17 cellular contexts compared by ENCODE assay signal in genomic region chr3:38644662-38645053, GRCh38. TPM values are rescaled to one million over a fixed set of nuclear protein-coding genes. Genes with fewer than 3 reads are reported as not detected.
"Had no signal": no experiment of that assay in that cellular context is flagged by ENCODE, and none has a peak within 500 bp of the region (broad histone marks: within the 10 kb centered on the region; RNA-seq: fewer than 3 reads in every experiment).

No MANE protein-coding gene starts in this region.

- DNase-seq: activated CD8-positive, alpha-beta T cell treated with anti-CD3 and anti-CD28 coated beads for 36 hours; activated T-cell treated with anti-CD3 and anti-CD28 coated beads for 4 hours; amygdala; dermis blood vessel endothelial cell; immature natural killer cell; occipital lobe; small intestine; T-helper 1 cell had no signal

- H3K36me3 ChIP-seq: tibial artery had no signal

- FAIRE-seq: small intestine had no signal

- H3K27ac Mint-ChIP-seq: activated CD8-positive, alpha-beta T cell treated with anti-CD3 and anti-CD28 coated beads for 36 hours; activated naive CD4-positive, alpha-beta T cell treated with anti-CD3 and anti-CD28 coated beads, Interleukin-2, amount 50 U/mL, for 24 hours; activated T-helper 17 cell treated with anti-CD3 and anti-CD28 coated beads, Interleukin-2, amount 50 U/mL, for 72 hours; brain; immature natural killer cell; memory B cell; nephron; stimulated activated effector memory CD8-positive, alpha-beta T cell treated with anti-CD3 and anti-CD28 coated beads, Interleukin-12 subunit alpha, Interleukin-12 subunit beta, amount 100 ng/mL, for 72 hours had no signal

- H3K9me3 ChIP-seq: tibial artery had no signal

- H3K9me3 Mint-ChIP-seq: activated CD8-positive, alpha-beta T cell treated with anti-CD3 and anti-CD28 coated beads for 36 hours; activated naive CD4-positive, alpha-beta T cell treated with anti-CD3 and anti-CD28 coated beads, Interleukin-2, amount 50 U/mL, for 24 hours; activated T-helper 17 cell treated with anti-CD3 and anti-CD28 coated beads, Interleukin-2, amount 50 U/mL, for 72 hours; immature natural killer cell; memory B cell; nephron; stimulated activated effector memory CD8-positive, alpha-beta T cell treated with anti-CD3 and anti-CD28 coated beads, Interleukin-12 subunit alpha, Interleukin-12 subunit beta, amount 100 ng/mL, for 72 hours had no signal

- ATAC-seq: activated CD8-positive, alpha-beta T cell treated with anti-CD3 and anti-CD28 coated beads for 36 hours; activated T-helper 17 cell treated with anti-CD3 and anti-CD28 coated beads, Interleukin-2, amount 50 U/mL, for 72 hours; left lobe of liver; stimulated activated effector memory CD8-positive, alpha-beta T cell treated with anti-CD3 and anti-CD28 coated beads, Interleukin-12 subunit alpha, Interleukin-12 subunit beta, amount 100 ng/mL, for 72 hours had no signal

- H3K4me1 Mint-ChIP-seq: activated T-helper 17 cell treated with anti-CD3 and anti-CD28 coated beads, Interleukin-2, amount 50 U/mL, for 72 hours had no signal

- H3K4me3 Mint-ChIP-seq: activated CD8-positive, alpha-beta T cell treated with anti-CD3 and anti-CD28 coated beads for 36 hours; activated naive CD4-positive, alpha-beta T cell treated with anti-CD3 and anti-CD28 coated beads, Interleukin-2, amount 50 U/mL, for 24 hours; activated T-helper 17 cell treated with anti-CD3 and anti-CD28 coated beads, Interleukin-2, amount 50 U/mL, for 72 hours; brain; immature natural killer cell; memory B cell; nephron; stimulated activated effector memory CD8-positive, alpha-beta T cell treated with anti-CD3 and anti-CD28 coated beads, Interleukin-12 subunit alpha, Interleukin-12 subunit beta, amount 100 ng/mL, for 72 hours had no signal

- H3K36me3 Mint-ChIP-seq: activated naive CD4-positive, alpha-beta T cell treated with anti-CD3 and anti-CD28 coated beads, Interleukin-2, amount 50 U/mL, for 24 hours; brain; immature natural killer cell; memory B cell; stimulated activated effector memory CD8-positive, alpha-beta T cell treated with anti-CD3 and anti-CD28 coated beads, Interleukin-12 subunit alpha, Interleukin-12 subunit beta, amount 100 ng/mL, for 72 hours had no signal

- H3K4me3 ChIP-seq: tibial artery had no signal

- H3K27ac ChIP-seq: tibial artery, VCaP had no signal

- H3K27me3 Mint-ChIP-seq: activated T-helper 17 cell treated with anti-CD3 and anti-CD28 coated beads, Interleukin-2, amount 50 U/mL, for 72 hours; brain had no signal

RNA-seq across cellular contexts. Expression of gene SCN5A, which starts 4.8 kb away (rescaled TPM):
- polyA plus RNA-seq: immature natural killer cell had no signal
